ENCODE assay signal across 17 cellular contexts in the genomic region with DNA sequence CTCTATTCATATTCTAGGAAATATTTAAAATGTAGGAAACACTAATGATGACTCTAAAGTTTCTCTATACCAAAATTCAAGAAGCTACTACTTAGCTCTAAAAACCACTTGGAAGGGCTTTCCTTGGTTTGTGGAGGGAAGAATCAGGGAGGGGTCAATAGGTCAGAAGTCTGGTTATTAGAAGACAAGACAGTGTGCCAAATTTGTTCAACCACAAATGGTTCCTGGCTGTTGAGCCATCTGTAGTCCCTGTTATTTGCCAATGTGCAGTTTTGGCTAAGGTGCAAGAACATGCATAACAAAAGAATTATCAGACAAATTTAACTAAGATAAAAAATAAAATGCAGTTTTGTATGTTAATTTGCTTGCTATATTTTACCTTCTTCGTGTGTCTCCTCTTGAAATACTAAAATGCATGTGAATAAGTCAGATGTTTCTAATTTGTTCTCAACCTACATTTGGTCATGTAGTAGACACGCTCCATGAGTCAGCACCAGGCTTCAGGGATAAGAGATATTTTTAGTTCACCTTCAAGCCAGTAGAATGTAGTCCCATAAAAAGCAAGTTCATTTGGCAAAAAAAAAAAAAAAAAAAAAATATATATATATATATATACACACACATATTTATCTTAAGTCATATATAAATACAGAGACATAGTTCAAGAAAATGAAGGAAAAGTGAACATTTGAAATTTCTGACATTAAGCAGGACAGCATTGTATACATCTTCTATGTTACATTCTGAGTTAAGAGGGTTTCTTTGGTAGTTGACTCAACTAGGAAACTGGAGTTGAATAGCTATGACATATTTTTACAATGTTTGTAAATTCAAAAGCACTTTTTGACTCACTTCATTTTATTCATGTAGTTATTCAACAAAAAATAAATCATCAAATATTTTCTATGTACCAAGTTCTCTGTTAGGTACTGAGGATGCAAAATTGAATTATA.
DNase-seq lines count a peak whose midpoint lies in the region; FAIRE-seq and TF ChIP-seq lines count a peak whose summit lies in the region.
"Had no signal": no experiment of that assay in that cellular context is flagged by ENCODE, and none has a peak within 500 bp of the region (broad histone marks: within the 10 kb centered on the region; RNA-seq: fewer than 3 reads in every experiment).

No MANE protein-coding gene starts in this region.

- H3K27me3 Mint-ChIP-seq in HFFc6 (ENCODE audit: insufficient read depth) (no peaks in the 10 kb centered on the region), endodermal cell (ENCODE audit: insufficient read depth) (no peaks in the 10 kb centered on the region)
- H3K27me3 Mint-ChIP-seq: T-cell had no signal

- no peak for TF ChIP-seq CTCF in HFFc6 (IDR thresholded peaks at IDR 0.05)
- no peak for TF ChIP-seq CTCF in astrocyte of the cerebellum (IDR thresholded peaks at IDR 0.05; ENCODE audit: low read depth, low read length, missing control alignments)
- TF ChIP-seq CTCF in kidney (IDR thresholded peaks at IDR 0.05; ENCODE audit: borderline replicate concordance, extremely low read depth, insufficient read depth), result no peak
- no peak for TF ChIP-seq CTCF in endodermal cell (conservative IDR thresholded peaks at IDR 0.05)
- TF ChIP-seq CTCF in BE2C (IDR thresholded peaks at IDR 0.05; ENCODE audit: low read depth, low read length), result no peak

- H3K36me3 ChIP-seq in kidney (ENCODE audit: control insufficient read depth in 1 of 2, insufficient read depth in 2 of 2, low read length in 2 of 2) (no peaks in the 10 kb centered on the region), endodermal cell (ENCODE audit: control insufficient read depth, insufficient read depth, low read length) (no peaks in the 10 kb centered on the region), BE2C (no peaks in the 10 kb centered on the region)
- H3K36me3 ChIP-seq: transverse colon had no signal

- H3K4me1 ChIP-seq in kidney (ENCODE audit: control insufficient read depth in 1 of 2, insufficient read depth in 1 of 2, low read depth in 1 of 2, low read length in 2 of 2) (no peaks in the 10 kb centered on the region), endodermal cell (ENCODE audit: control insufficient read depth, insufficient read depth, low read length) (no peaks in the 10 kb centered on the region), BE2C (no peaks in the 10 kb centered on the region)

- WGBS in endodermal cell (ENCODE audit: insufficient coverage in 1 of 2, insufficient read length in 1 of 2), 2 experiments, result 79% methylated on average over 2 of the region's 2 CpGs; no CpG with 5 or more reads in 1 of the 2 experiments

- H3K9me3 Mint-ChIP-seq in HFFc6 (no peaks in the 10 kb centered on the region), endodermal cell (no peaks in the 10 kb centered on the region)
- H3K9me3 Mint-ChIP-seq: neural crest cell, T-cell, WTC11 had no signal

- no peaks in the 10 kb centered on the region for H3K9me3 ChIP-seq in kidney (ENCODE audit: control insufficient read depth in 1 of 2, low read length in 2 of 2)
- no peaks in the 10 kb centered on the region for H3K9me3 ChIP-seq in endodermal cell (ENCODE audit: control insufficient read depth, low read length)
- H3K9me3 ChIP-seq in BE2C, result no peaks in the 10 kb centered on the region
- H3K9me3 ChIP-seq: transverse colon had no signal

- FAIRE-seq in kidney (lab: Jason Lieb, UNC), result peak; percentile 39
- FAIRE-seq: K562 had no signal

- H3K36me3 Mint-ChIP-seq in HFFc6 (ENCODE audit: low read depth) (no peaks in the 10 kb centered on the region), endodermal cell (ENCODE audit: low read depth) (no peaks in the 10 kb centered on the region)
- H3K36me3 Mint-ChIP-seq: T-cell, WTC11 had no signal

- intact Hi-C loops in kidney (cut with DNase I), result no loop called here

- H3K4me3 Mint-ChIP-seq in HFFc6 (no peak overlapping the region), endodermal cell (no peak overlapping the region)
- H3K4me3 Mint-ChIP-seq: neural crest cell, T-cell, WTC11 had no signal

- no peaks in the 10 kb centered on the region for H3K27me3 ChIP-seq in endodermal cell (ENCODE audit: control insufficient read depth, insufficient read depth, low read length, poor library complexity, severe bottlenecking)
- H3K27me3 ChIP-seq in BE2C, result no peaks in the 10 kb centered on the region
- H3K27me3 ChIP-seq: transverse colon had no signal

- peaks cover 32% of the 10 kb centered on the region for H3K4me1 Mint-ChIP-seq in HFFc6 (ENCODE audit: low read depth)
- H3K4me1 Mint-ChIP-seq in endodermal cell, result no peaks in the 10 kb centered on the region
- H3K4me1 Mint-ChIP-seq: neural crest cell, T-cell, WTC11 had no signal

- no peak overlapping the region for H3K9ac ChIP-seq in kidney (ENCODE audit: low read length in 2 of 2)
- no peak overlapping the region for H3K9ac ChIP-seq in endodermal cell (ENCODE audit: extremely low read depth, low read length, poor library complexity, severe bottlenecking)

- H3K4me3 ChIP-seq in astrocyte of the cerebellum (ENCODE audit: low read depth, low read length) (no peak overlapping the region), kidney (ENCODE audit: low read length in 2 of 2) (no peak overlapping the region), endodermal cell (ENCODE audit: low read length) (no peak overlapping the region), BE2C (ENCODE audit: low read depth, low read length) (no peak overlapping the region)
- H3K4me3 ChIP-seq: K562, transverse colon had no signal

- H3K27ac ChIP-seq in kidney (ENCODE audit: low read depth in 2 of 2, low read length in 2 of 2), result no peak overlapping the region
- no peak overlapping the region for H3K27ac ChIP-seq in endodermal cell (ENCODE audit: low read depth, low read length)
- H3K27ac ChIP-seq: transverse colon had no signal

- H3K27ac Mint-ChIP-seq in HFFc6 (no peak overlapping the region), endodermal cell (no peak overlapping the region)
- H3K27ac Mint-ChIP-seq: T-cell, WTC11 had no signal

- in situ Hi-C loops in astrocyte of the cerebellum (cut with HindIII; ENCODE audit: low sequenced_read_pairs), result no loop called here

- peak; percentile 9 for DNase-seq in AG20443 (ENCODE audit: low spot score)
- peak; percentile 74 for DNase-seq in HFFc6
- DNase-seq in astrocyte of the cerebellum (ENCODE audit: low read depth), result peak; percentile 39
- no peak for DNase-seq in kidney
- no peak for DNase-seq in endodermal cell
- no peak for DNase-seq in BE2C
- no peak for DNase-seq in NCI-H187 (lab: John Stamatoyannopoulos, UW)
- no peak for DNase-seq in CD1c-positive myeloid dendritic cell (ENCODE audit: extremely low spot score)
- DNase-seq: activated naive CD4-positive, alpha-beta T cell treated with Interleukin-2 at 50 U/mL for 16 hours; effector CD8-positive, alpha-beta T cell; NCI-H1417; RPMI8226; T-cell; transverse colon had no signal

Comparison
In these comparisons a context has a peak if more than half of its experiments do, and no peak if none do; other contexts are left out.
1. DNase-seq: peak in AG20443 (single experiment), HFFc6 (single experiment) and astrocyte of the cerebellum (single experiment); none in kidney (single experiment), endodermal cell (single experiment), BE2C (single experiment), NCI-H187 (0 of 2) and CD1c-positive myeloid dendritic cell (single experiment).